Comparison of ENCODE assay signal across 8 cellular contexts in genomic region chr22:17785185-17786184, GRCh38. TPM values are rescaled to one million over a fixed set of nuclear protein-coding genes. Genes with fewer than 3 reads are reported as not detected.
DNase-seq lines count a peak whose midpoint lies in the region; ATAC-seq and TF ChIP-seq lines count a peak whose summit lies in the region.

No MANE protein-coding gene starts in this region.

- intact Hi-C loops in left cardiac atrium (cut with DNase I) = loop anchor here in 1 of 2 donors (5.0 kb wide), 1 partner anchor 228 kb away; no protein-coding TSS in a partner anchor

- DNase-seq in 8988T = peak; percentile 66
- no peak for DNase-seq in GM20000 (ENCODE audit: low spot score)
- DNase-seq in SK-MEL-5 (ENCODE audit: low read depth, low spot score) = peak; percentile 81
- peak in 3 of 4 experiments; percentile 41 to 63 (median 44) for DNase-seq in activated naive CD4-positive, alpha-beta T cell (lab: John Stamatoyannopoulos, UW)
- DNase-seq in left cardiac atrium = peak; percentile 59
- DNase-seq in stimulated activated CD4-positive, alpha-beta T cell treated with anti-CD3 and anti-CD28 coated beads, Interleukin-1b, Interleukin-23, amount 100 ng/mL, for 1 hour (ENCODE audit: low read depth in 2 of 2) = peak; percentile 51 to 56

- in situ Hi-C loops in SK-MEL-5 (cut with HindIII; ENCODE audit: low pct_unique_long_range_greater_than_20kb, low sequenced_read_pairs) = no loop called here

- TF ChIP-seq CTCF in GM20000 (IDR thresholded peaks at IDR 0.05; ENCODE audit: extremely low read depth, missing control alignments) = peak; percentile 23

- ATAC-seq in left cardiac atrium (peak; percentile 13 to 32), HG03108 (IDR thresholded peaks at IDR 0.05; ENCODE audit: unreplicated experiment) (no peak), GM21360 (IDR thresholded peaks at IDR 0.05; ENCODE audit: unreplicated experiment) (no peak)

RNA-seq across cellular contexts. Expression of gene BID, which starts 11.2 kb away (rescaled TPM):
- 62.1 and 81.7 TPM in 2 replicates for total RNA-seq in SK-MEL-5 (2014; rRNA removed; shearing (Covaris generic))
- 97.0 and 98.0 TPM in 2 replicates for polyA plus RNA-seq in SK-MEL-5 (2015; cell fraction: cytosol; rRNA removed)
- 13.8 and 19.3 TPM in 2 replicates for polyA plus RNA-seq in SK-MEL-5 (2015; cell fraction: nucleus; rRNA removed)
- 10 to 100 TPM; 14.1 to 15.4 TPM for total RNA-seq in left cardiac atrium

Comparison
In these comparisons a context has a peak if more than half of its experiments do, and no peak if none do; other contexts are left out.
1. ATAC-seq: peak in left cardiac atrium (2 of 2); none in HG03108 (single experiment) and GM21360 (single experiment).